ENCODE assay signal across 23 cellular contexts in genomic region chr18:21180588-21180987, GRCh38.
"Had no signal": no experiment of that assay in that cellular context is flagged by ENCODE, and none has a peak within 500 bp of the region (broad histone marks: within the 10 kb centered on the region; RNA-seq: fewer than 3 reads in every experiment).

No MANE protein-coding gene starts in this region.

- ATAC-seq: esophagus mucosa had no signal

- H3K4me2 ChIP-seq: neural progenitor cell had no signal

- H3K9me3 ChIP-seq: colonic mucosa, gastrocnemius medialis, ovary, sigmoid colon, stomach, thyroid gland, vagina had no signal

- H3K27ac ChIP-seq: colonic mucosa, epithelial cell of prostate, gastrocnemius medialis, neural progenitor cell, ovary, sigmoid colon, stomach, thyroid gland, vagina had no signal

- H3K4me1 ChIP-seq: colonic mucosa, gastrocnemius medialis, neural progenitor cell, sigmoid colon, thyroid gland, vagina had no signal

- H3K36me3 ChIP-seq: colonic mucosa, gastrocnemius medialis, neural progenitor cell, ovary, sigmoid colon, stomach, thyroid gland, vagina had no signal

- H3K4me3 ChIP-seq: colonic mucosa, gastrocnemius medialis, neural progenitor cell, ovary, sigmoid colon, stomach, thyroid gland, vagina had no signal

- H3K27me3 ChIP-seq: colonic mucosa, gastrocnemius medialis, neural progenitor cell, ovary, sigmoid colon, stomach, thyroid gland, vagina had no signal

- DNase-seq: colonic mucosa; effector CD8-positive, alpha-beta T cell; endodermal cell; foreskin fibroblast; gastrocnemius medialis; head of caudate nucleus; mammary epithelial cell; mesendoderm; midbrain; naive thymus-derived CD4-positive, alpha-beta T cell; nucleus accumbens; ovary; sigmoid colon; stimulated activated CD4-positive, alpha-beta T cell treated with anti-CD3 and anti-CD28 coated beads, Interleukin-2, amount 100 ng/mL, for 24 hours; stimulated activated CD4-positive, alpha-beta T cell treated with anti-CD3 and anti-CD28 coated beads, Interleukin-4, amount 100 ng/mL, for 24 hours; stimulated activated naive CD4-positive, alpha-beta T cell treated with Interleukin-2 at 50 U/mL for 16 hours; stomach; thyroid gland; trophoblast cell had no signal

- H3K9ac ChIP-seq: neural progenitor cell had no signal
